ENCODE assay signal across 10 cellular contexts in the genomic region with DNA sequence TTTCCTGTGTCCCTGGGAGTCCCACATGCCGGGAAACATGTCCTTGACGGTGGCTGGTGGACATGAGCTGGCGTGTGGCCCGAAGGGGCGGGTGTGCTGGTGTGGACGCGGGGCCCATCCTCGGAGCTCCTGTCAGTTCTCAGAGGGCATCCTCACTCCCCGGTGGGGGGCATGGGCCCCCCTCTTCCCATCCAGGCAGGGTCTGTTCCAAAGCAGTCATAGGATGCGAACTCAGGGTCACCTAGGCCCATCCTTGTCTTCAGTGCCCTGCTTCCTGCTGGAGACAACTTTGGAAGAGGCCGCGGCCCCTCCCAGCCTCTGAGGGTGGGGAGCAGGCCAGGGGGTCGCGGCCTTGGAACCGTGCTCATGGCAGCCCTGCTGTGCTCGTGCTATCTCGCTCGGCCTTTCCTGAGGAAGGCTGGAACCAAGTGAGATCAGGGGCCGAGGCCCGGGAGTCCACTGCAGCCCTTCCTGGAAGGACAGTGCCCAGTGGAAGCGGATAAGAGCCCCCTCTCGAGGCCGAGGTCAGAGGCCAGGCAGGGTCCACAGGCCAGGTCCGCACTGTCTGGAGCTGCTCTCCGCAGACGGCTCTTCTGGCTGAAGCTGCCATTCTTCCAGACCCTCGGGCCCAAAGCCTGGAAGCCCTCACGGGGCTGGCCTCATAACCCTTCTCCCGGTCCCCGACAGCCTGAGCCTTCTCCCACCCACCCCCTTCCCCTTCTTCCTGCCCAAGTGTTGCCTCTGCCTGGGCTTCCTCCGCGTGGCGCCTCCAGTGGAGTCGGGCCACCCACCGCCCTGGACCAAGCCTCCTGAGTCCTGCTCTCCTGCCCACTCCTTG. TPM values are rescaled to one million over a fixed set of nuclear protein-coding genes. Genes with fewer than 3 reads are reported as not detected.
A peak's percentile ranks its signal among the peaks of the same experiment; 100 is the strongest.
DNase-seq lines count a peak whose midpoint lies in the region; ATAC-seq and TF ChIP-seq lines count a peak whose summit lies in the region.
"Had no signal": no experiment of that assay in that cellular context is flagged by ENCODE, and none has a peak within 500 bp of the region (broad histone marks: within the 10 kb centered on the region; RNA-seq: fewer than 3 reads in every experiment).

No MANE protein-coding gene starts in this region.

- peaks cover 65 to 69% of the 10 kb centered on the region in 2 donors for H3K4me1 ChIP-seq in ascending aorta
- H3K4me1 ChIP-seq in testis = peaks cover 83% of the 10 kb centered on the region
- H3K4me1 ChIP-seq: HAP-1 had no signal

- TF ChIP-seq CTCF in ascending aorta (IDR thresholded peaks at IDR 0.05) (no peak), testis (IDR thresholded peaks at IDR 0.05) (no peak)

- intact Hi-C loops in activated CD4-positive, alpha-beta T cell treated with anti-CD3 and anti-CD28 coated beads, Interleukin-2, amount 10 ng/mL, durations not matched to agents 24 days and 14 days (cut with micrococcal nuclease) = loop anchor here (10.0 kb wide), 1 partner anchor 760 kb away; the partner anchor contains the start of genes NDUFS8 and TCIRG1
- intact Hi-C loops in ascending aorta (cut with DNase I) (no loop called here), testis (cut with DNase I; ENCODE audit: low total_unique reads) (no loop called here)

- H3K27ac Mint-ChIP-seq in activated CD4-positive, alpha-beta T cell treated with anti-CD3 and anti-CD28 coated beads, Interleukin-2, amount 10 ng/mL, durations not matched to agents 24 days and 14 days = peak overlapping the region; percentile 99
- H3K27ac Mint-ChIP-seq in memory B cell = peak overlapping the region; percentile 82

- no peaks in the 10 kb centered on the region for H3K9me3 Mint-ChIP-seq in activated CD4-positive, alpha-beta T cell treated with anti-CD3 and anti-CD28 coated beads, Interleukin-2, amount 10 ng/mL, durations not matched to agents 24 days and 14 days
- H3K9me3 Mint-ChIP-seq in memory B cell = no peaks in the 10 kb centered on the region

- H3K27me3 Mint-ChIP-seq in activated CD4-positive, alpha-beta T cell treated with anti-CD3 and anti-CD28 coated beads, Interleukin-2, amount 10 ng/mL, durations not matched to agents 24 days and 14 days = no peaks in the 10 kb centered on the region
- no peaks in the 10 kb centered on the region for H3K27me3 Mint-ChIP-seq in memory B cell

- H3K27me3 ChIP-seq in ascending aorta (no peaks in the 10 kb centered on the region), testis (no peaks in the 10 kb centered on the region)

- no peak for ATAC-seq in memory B cell (ENCODE audit: low read depth)
- no peak for ATAC-seq in GM21381 (IDR thresholded peaks at IDR 0.05; ENCODE audit: unreplicated experiment)
- ATAC-seq in GM21786 (IDR thresholded peaks at IDR 0.05; ENCODE audit: unreplicated experiment) = no peak

- H3K4me3 Mint-ChIP-seq in activated CD4-positive, alpha-beta T cell treated with anti-CD3 and anti-CD28 coated beads, Interleukin-2, amount 10 ng/mL, durations not matched to agents 24 days and 14 days = peak overlapping the region; percentile 81
- peak overlapping the region; percentile 77 for H3K4me3 Mint-ChIP-seq in memory B cell

- no peak for TF ChIP-seq POLR2A in testis (IDR thresholded peaks at IDR 0.05)

- DNase-seq in activated CD4-positive, alpha-beta T cell treated with anti-CD3 and anti-CD28 coated beads, Interleukin-2, amount 10 ng/mL, durations not matched to agents 24 days and 14 days = no peak
- DNase-seq in activated CD4-positive, alpha-beta T cell treated with anti-CD3 and anti-CD28 coated beads, Interleukin-2, amount 50 U/mL, for 4 hours = no peak
- DNase-seq in ascending aorta (ENCODE audit: low spot score in 2 of 2) = peak in 1 of 2 donors; percentile 67
- no peak for DNase-seq in memory B cell (ENCODE audit: low spot score in 2 of 2)
- no peak for DNase-seq in testis
- DNase-seq in NCI-H345 (lab: John Stamatoyannopoulos, UW) = no peak
- DNase-seq: NCI-H510A had no signal

- H3K4me3 ChIP-seq in ascending aorta (no peak overlapping the region), testis (no peak overlapping the region)
- H3K4me3 ChIP-seq: HAP-1 had no signal

- no peaks in the 10 kb centered on the region for H3K9me3 ChIP-seq in ascending aorta
- H3K9me3 ChIP-seq in testis = no peaks in the 10 kb centered on the region
- H3K9me3 ChIP-seq: HAP-1 had no signal

- peak overlapping the region; percentile 72 to 80 for H3K27ac ChIP-seq in ascending aorta
- peak overlapping the region; percentile 70 to 74 for H3K27ac ChIP-seq in testis

- peaks cover 58% of the 10 kb centered on the region for H3K36me3 Mint-ChIP-seq in activated CD4-positive, alpha-beta T cell treated with anti-CD3 and anti-CD28 coated beads, Interleukin-2, amount 10 ng/mL, durations not matched to agents 24 days and 14 days (ENCODE audit: low read depth)
- H3K36me3 Mint-ChIP-seq in memory B cell = peaks cover 26% of the 10 kb centered on the region

- H3K4me1 Mint-ChIP-seq in activated CD4-positive, alpha-beta T cell treated with anti-CD3 and anti-CD28 coated beads, Interleukin-2, amount 10 ng/mL, durations not matched to agents 24 days and 14 days = peaks cover 70% of the 10 kb centered on the region
- peaks cover 62% of the 10 kb centered on the region for H3K4me1 Mint-ChIP-seq in memory B cell

- WGBS in testis, 2 donors = 35 to 44% methylated on average over 20 to 35 of the region's 35 CpGs

- H3K36me3 ChIP-seq in ascending aorta (peaks cover 10 to 15% of the 10 kb centered on the region in 2 donors), testis (ENCODE audit: low read depth, missing control alignments) (no peaks in the 10 kb centered on the region)

RNA-seq across cellular contexts. Expression of gene GRK2, which starts 8.7 kb away (rescaled TPM):
- 244 and 248 TPM in 2 replicates for total RNA-seq in activated CD4-positive, alpha-beta T cell treated with anti-CD3 and anti-CD28 coated beads, Interleukin-2, amount 10 ng/mL, durations not matched to agents 24 days and 14 days
- total RNA-seq in ascending aorta (65.3 TPM), testis (10 to 100 TPM; 64.3 to 87.6 TPM)
- polyA plus RNA-seq in testis (ENCODE audit: insufficient read depth, low read depth, low replicate concordance) = 45.6 TPM

RNA-seq across cellular contexts. Expression of gene ANKRD13D, which starts 14.1 kb away (rescaled TPM):
- total RNA-seq in activated CD4-positive, alpha-beta T cell treated with anti-CD3 and anti-CD28 coated beads, Interleukin-2, amount 10 ng/mL, durations not matched to agents 24 days and 14 days = 114 and 124 TPM in 2 replicates
- total RNA-seq in ascending aorta (54.7 TPM), testis (10 to 100 TPM; 66.2 to 73.3 TPM)
- 32.8 TPM for polyA plus RNA-seq in testis (ENCODE audit: insufficient read depth, low read depth, low replicate concordance)

RNA-seq across cellular contexts. Expression of gene SSH3, which starts 28.3 kb away (rescaled TPM):
- 7.1 and 8.1 TPM in 2 replicates for total RNA-seq in activated CD4-positive, alpha-beta T cell treated with anti-CD3 and anti-CD28 coated beads, Interleukin-2, amount 10 ng/mL, durations not matched to agents 24 days and 14 days
- 30.9 TPM for total RNA-seq in ascending aorta
- total RNA-seq in testis = 1 to 10 TPM; 6.9 to 9.8 TPM
- polyA plus RNA-seq in testis (ENCODE audit: insufficient read depth, low read depth, low replicate concordance) = 8.6 TPM
